33 cellular contexts compared by ENCODE assay signal in the genomic region with DNA sequence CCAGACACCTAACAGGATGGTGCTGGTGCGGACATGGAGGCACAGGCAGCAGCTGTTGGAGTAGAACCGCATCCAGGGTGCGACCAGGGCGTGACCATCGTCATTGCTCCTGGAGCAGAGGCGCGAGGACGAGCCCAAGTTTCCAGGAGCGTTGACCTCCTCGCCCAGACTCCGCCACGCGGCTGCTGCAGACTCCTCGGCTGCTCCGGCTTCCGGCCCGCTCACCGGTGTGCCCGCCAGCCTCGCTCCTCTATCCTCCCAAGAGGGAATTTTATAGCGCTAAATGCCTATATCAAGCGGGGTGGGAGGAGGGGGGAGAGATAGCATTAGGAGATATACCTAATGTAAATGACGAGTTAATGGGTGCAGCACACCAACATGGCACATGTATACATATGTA. TPM values are rescaled to one million over a fixed set of nuclear protein-coding genes. Genes with fewer than 3 reads are reported as not detected.
"Had no signal": no experiment of that assay in that cellular context is flagged by ENCODE, and none has a peak within 500 bp of the region (broad histone marks: within the 10 kb centered on the region; RNA-seq: fewer than 3 reads in every experiment).

No MANE protein-coding gene starts in this region.

- DNase-seq: activated CD4-positive, alpha-beta memory T cell treated with anti-CD3 and anti-CD28 coated beads for 36 hours; activated CD4-positive, alpha-beta T cell treated with anti-CD3 and anti-CD28 coated beads for 36 hours; activated CD4-positive, alpha-beta T cell treated with anti-CD3 and anti-CD28 coated beads, Interleukin-2, amount 10 ng/mL, durations not matched to agents 24 days and 14 days; activated CD4-positive, CD25-positive, alpha-beta regulatory T cell; activated CD4-positive, CD25-positive, alpha-beta regulatory T cell treated with anti-CD3 and anti-CD28 coated beads, Interleukin-2, amount 50 U/mL, for 72 hours; activated CD8-positive, alpha-beta T cell treated with anti-CD3 and anti-CD28 coated beads, Interleukin-2, amount 10 ng/mL, durations not matched to agents 7 days and 5 days; activated effector memory CD4-positive, alpha-beta T cell treated with Interleukin-2 at 50 U/mL for 16 hours; activated gamma-delta T cell treated with Interleukin-2 at 50 U/mL for 16 hours; activated naive CD4-positive, alpha-beta T cell treated with anti-CD3 and anti-CD28 coated beads, Interleukin-2, amount 50 U/mL, for 16 hours; activated naive CD4-positive, alpha-beta T cell treated with Interleukin-2 at 50 U/mL for 16 hours; activated T-cell treated with anti-CD3 and anti-CD28 coated beads, Interleukin-2, amount 50 U/mL, for 4 hours; amniotic stem cell; anterior cingulate cortex; brain microvascular endothelial cell; caudate nucleus; dorsolateral prefrontal cortex; effector memory CD4-positive, alpha-beta T cell; erythroblast; foreskin keratinocyte; gastrocnemius medialis; glutamatergic neuron; heart left ventricle; T-helper 1 cell; T-helper 17 cell; T1000 had no signal

- H3K27ac Mint-ChIP-seq: activated CD4-positive, alpha-beta memory T cell treated with anti-CD3 and anti-CD28 coated beads for 36 hours; activated CD4-positive, alpha-beta T cell treated with anti-CD3 and anti-CD28 coated beads for 36 hours; activated CD4-positive, alpha-beta T cell treated with anti-CD3 and anti-CD28 coated beads, Interleukin-2, amount 10 ng/mL, durations not matched to agents 24 days and 14 days; activated CD8-positive, alpha-beta T cell treated with anti-CD3 and anti-CD28 coated beads, Interleukin-2, amount 10 ng/mL, durations not matched to agents 7 days and 5 days; activated naive CD8-positive, alpha-beta T cell; activated T-helper 17 cell treated with anti-CD3 and anti-CD28 coated beads, Interleukin-2, amount 50 U/mL, for 72 hours; T-helper 17 cell; T-helper 2 cell treated with Interferon-gamma antibody and Interleukin-4, amounts not matched to agents 5 μg/mL and 100 μg/mL, for 36 hours had no signal

- H3K27me3 ChIP-seq: brain microvascular endothelial cell, foreskin keratinocyte, gastrocnemius medialis had no signal

- H3K27ac ChIP-seq: brain microvascular endothelial cell, dorsolateral prefrontal cortex, esophagus muscularis mucosa, foreskin keratinocyte, gastrocnemius medialis, heart left ventricle had no signal

- H3K36me3 ChIP-seq: brain microvascular endothelial cell, esophagus muscularis mucosa, gastrocnemius medialis, heart left ventricle had no signal

- H3K4me1 ChIP-seq: esophagus muscularis mucosa, gastrocnemius medialis had no signal

- H3K9me3 ChIP-seq: gastrocnemius medialis had no signal

- H3K4me1 Mint-ChIP-seq: activated CD4-positive, alpha-beta T cell treated with anti-CD3 and anti-CD28 coated beads for 36 hours; activated CD4-positive, alpha-beta T cell treated with anti-CD3 and anti-CD28 coated beads, Interleukin-2, amount 10 ng/mL, durations not matched to agents 24 days and 14 days; activated T-helper 17 cell treated with anti-CD3 and anti-CD28 coated beads, Interleukin-2, amount 50 U/mL, for 72 hours; T-helper 17 cell had no signal

- H3K4me3 ChIP-seq: dorsolateral prefrontal cortex, esophagus muscularis mucosa, gastrocnemius medialis, heart left ventricle had no signal

- ATAC-seq: activated CD4-positive, alpha-beta T cell treated with anti-CD3 and anti-CD28 coated beads for 36 hours; activated CD8-positive, alpha-beta T cell treated with anti-CD3 and anti-CD28 coated beads, Interleukin-2, amount 10 ng/mL, durations not matched to agents 7 days and 5 days; activated T-cell treated with anti-CD3 and anti-CD28 coated beads, Interleukin-2, amount 50 U/mL, for 4 hours; activated T-helper 17 cell treated with anti-CD3 and anti-CD28 coated beads, Interleukin-2, amount 50 U/mL, for 72 hours; foreskin keratinocyte; gastrocnemius medialis; heart left ventricle; T-helper 17 cell had no signal

- H3K4me3 Mint-ChIP-seq: activated CD4-positive, alpha-beta memory T cell treated with anti-CD3 and anti-CD28 coated beads for 36 hours; activated CD4-positive, alpha-beta T cell treated with anti-CD3 and anti-CD28 coated beads for 36 hours; activated CD4-positive, alpha-beta T cell treated with anti-CD3 and anti-CD28 coated beads, Interleukin-2, amount 10 ng/mL, durations not matched to agents 24 days and 14 days; activated CD8-positive, alpha-beta T cell treated with anti-CD3 and anti-CD28 coated beads, Interleukin-2, amount 10 ng/mL, durations not matched to agents 7 days and 5 days; activated naive CD8-positive, alpha-beta T cell; activated T-cell treated with anti-CD3 and anti-CD28 coated beads, Interleukin-2, amount 50 U/mL, for 4 hours; activated T-helper 17 cell treated with anti-CD3 and anti-CD28 coated beads, Interleukin-2, amount 50 U/mL, for 72 hours; T-helper 17 cell; T-helper 2 cell treated with Interferon-gamma antibody and Interleukin-4, amounts not matched to agents 5 μg/mL and 100 μg/mL, for 36 hours had no signal

RNA-seq across cellular contexts. Expression of a gene that starts 5.3 kb away (rescaled TPM):
- total RNA-seq: activated CD4-positive, alpha-beta memory T cell treated with anti-CD3 and anti-CD28 coated beads for 36 hours; activated CD4-positive, alpha-beta T cell treated with anti-CD3 and anti-CD28 coated beads for 36 hours; activated CD4-positive, alpha-beta T cell treated with anti-CD3 and anti-CD28 coated beads, Interleukin-2, amount 10 ng/mL, durations not matched to agents 24 days and 14 days; activated CD8-positive, alpha-beta memory T cell treated with anti-CD3 and anti-CD28 coated beads for 36 hours; activated CD8-positive, alpha-beta T cell treated with anti-CD3 and anti-CD28 coated beads, Interleukin-2, amount 10 ng/mL, durations not matched to agents 7 days and 5 days; activated T-cell treated with anti-CD3 and anti-CD28 coated beads, Interleukin-2, amount 50 U/mL, for 4 hours; activated T-helper 17 cell treated with anti-CD3 and anti-CD28 coated beads, Interleukin-2, amount 50 U/mL, for 72 hours; astrocyte; chondrocyte; foreskin keratinocyte had no signal
- polyA plus RNA-seq: foreskin keratinocyte had no signal

RNA-seq across cellular contexts. Expression of a gene that starts 10.2 kb away (rescaled TPM):
- total RNA-seq: activated CD4-positive, alpha-beta memory T cell treated with anti-CD3 and anti-CD28 coated beads for 36 hours; activated CD4-positive, alpha-beta T cell treated with anti-CD3 and anti-CD28 coated beads for 36 hours; activated CD4-positive, alpha-beta T cell treated with anti-CD3 and anti-CD28 coated beads, Interleukin-2, amount 10 ng/mL, durations not matched to agents 24 days and 14 days; activated CD8-positive, alpha-beta memory T cell treated with anti-CD3 and anti-CD28 coated beads for 36 hours; activated CD8-positive, alpha-beta T cell treated with anti-CD3 and anti-CD28 coated beads, Interleukin-2, amount 10 ng/mL, durations not matched to agents 7 days and 5 days; activated T-cell treated with anti-CD3 and anti-CD28 coated beads, Interleukin-2, amount 50 U/mL, for 4 hours; activated T-helper 17 cell treated with anti-CD3 and anti-CD28 coated beads, Interleukin-2, amount 50 U/mL, for 72 hours; astrocyte; chondrocyte had no signal

RNA-seq across cellular contexts. Expression of a gene that starts 23.1 kb away (rescaled TPM):
- total RNA-seq: activated CD4-positive, alpha-beta memory T cell treated with anti-CD3 and anti-CD28 coated beads for 36 hours; activated CD4-positive, alpha-beta T cell treated with anti-CD3 and anti-CD28 coated beads for 36 hours; activated CD4-positive, alpha-beta T cell treated with anti-CD3 and anti-CD28 coated beads, Interleukin-2, amount 10 ng/mL, durations not matched to agents 24 days and 14 days; activated CD8-positive, alpha-beta memory T cell treated with anti-CD3 and anti-CD28 coated beads for 36 hours; activated CD8-positive, alpha-beta T cell treated with anti-CD3 and anti-CD28 coated beads, Interleukin-2, amount 10 ng/mL, durations not matched to agents 7 days and 5 days; chondrocyte had no signal

RNA-seq across cellular contexts. Expression of a gene that starts 32.1 kb away (rescaled TPM):
- total RNA-seq: activated CD4-positive, alpha-beta memory T cell treated with anti-CD3 and anti-CD28 coated beads for 36 hours; activated CD4-positive, alpha-beta T cell treated with anti-CD3 and anti-CD28 coated beads, Interleukin-2, amount 10 ng/mL, durations not matched to agents 24 days and 14 days; activated CD8-positive, alpha-beta memory T cell treated with anti-CD3 and anti-CD28 coated beads for 36 hours; activated CD8-positive, alpha-beta T cell treated with anti-CD3 and anti-CD28 coated beads, Interleukin-2, amount 10 ng/mL, durations not matched to agents 7 days and 5 days; activated T-cell treated with anti-CD3 and anti-CD28 coated beads, Interleukin-2, amount 50 U/mL, for 4 hours; astrocyte; chondrocyte; dorsolateral prefrontal cortex; esophagus muscularis mucosa; gastrocnemius medialis; heart left ventricle; T-helper 17 cell had no signal
- polyA plus RNA-seq: adipose tissue, heart left ventricle had no signal

RNA-seq across cellular contexts. Expression of a gene that starts 35.6 kb away (rescaled TPM):
- total RNA-seq: activated CD4-positive, alpha-beta memory T cell treated with anti-CD3 and anti-CD28 coated beads for 36 hours; activated CD4-positive, alpha-beta T cell treated with anti-CD3 and anti-CD28 coated beads for 36 hours; activated CD4-positive, alpha-beta T cell treated with anti-CD3 and anti-CD28 coated beads, Interleukin-2, amount 10 ng/mL, durations not matched to agents 24 days and 14 days; activated CD8-positive, alpha-beta memory T cell treated with anti-CD3 and anti-CD28 coated beads for 36 hours; activated CD8-positive, alpha-beta T cell treated with anti-CD3 and anti-CD28 coated beads, Interleukin-2, amount 10 ng/mL, durations not matched to agents 7 days and 5 days; activated T-cell treated with anti-CD3 and anti-CD28 coated beads, Interleukin-2, amount 50 U/mL, for 4 hours; activated T-helper 17 cell treated with anti-CD3 and anti-CD28 coated beads, Interleukin-2, amount 50 U/mL, for 72 hours; astrocyte; chondrocyte; dorsolateral prefrontal cortex; esophagus muscularis mucosa; foreskin keratinocyte; gastrocnemius medialis; heart left ventricle; T-helper 17 cell had no signal
- polyA plus RNA-seq: adipose tissue, foreskin keratinocyte, heart left ventricle had no signal
